1 cellular context compared by ENCODE assay signal in the genomic region with DNA sequence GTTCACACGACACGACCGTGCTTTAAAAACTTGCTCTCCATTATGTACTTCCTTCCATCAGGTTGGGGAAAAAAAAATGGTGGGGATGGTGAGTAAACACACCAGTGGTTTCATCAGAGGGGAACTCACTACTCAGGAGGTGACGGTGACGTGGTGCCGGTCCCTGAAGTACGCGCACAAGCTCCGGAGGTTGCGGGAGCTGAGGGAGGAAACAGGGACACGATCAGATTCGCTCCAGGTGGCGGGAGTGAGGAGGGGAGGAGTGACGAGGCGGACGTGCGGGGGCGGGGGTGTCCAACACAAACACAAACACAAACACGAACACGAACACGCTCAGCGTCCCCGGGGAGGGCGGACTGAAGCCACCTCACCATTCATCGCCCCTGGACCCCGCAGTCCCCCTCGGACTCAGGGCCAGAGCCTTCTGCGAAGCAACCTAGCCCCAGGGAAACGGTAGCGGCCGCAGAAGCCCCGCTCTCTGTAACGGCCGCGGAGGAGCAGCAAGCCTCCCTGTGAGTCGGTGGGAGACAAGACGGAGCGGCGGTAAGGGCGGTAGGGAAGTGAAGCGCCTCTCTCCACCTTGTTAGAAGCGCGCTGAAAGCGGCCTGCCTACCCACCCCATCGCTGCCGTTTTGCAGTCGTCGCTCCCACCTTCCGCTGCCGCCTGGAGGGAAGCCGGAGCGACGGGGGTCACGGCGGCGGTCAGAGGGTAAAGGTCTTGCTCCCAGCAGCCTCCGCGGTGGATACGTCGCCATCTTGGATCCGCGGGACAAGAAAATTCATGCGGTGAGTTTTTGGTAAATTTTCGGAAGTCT.
A peak's percentile ranks its signal among the peaks of the same experiment; 100 is the strongest.
TF ChIP-seq lines count a peak whose summit lies in the region.

A gene with protein sequence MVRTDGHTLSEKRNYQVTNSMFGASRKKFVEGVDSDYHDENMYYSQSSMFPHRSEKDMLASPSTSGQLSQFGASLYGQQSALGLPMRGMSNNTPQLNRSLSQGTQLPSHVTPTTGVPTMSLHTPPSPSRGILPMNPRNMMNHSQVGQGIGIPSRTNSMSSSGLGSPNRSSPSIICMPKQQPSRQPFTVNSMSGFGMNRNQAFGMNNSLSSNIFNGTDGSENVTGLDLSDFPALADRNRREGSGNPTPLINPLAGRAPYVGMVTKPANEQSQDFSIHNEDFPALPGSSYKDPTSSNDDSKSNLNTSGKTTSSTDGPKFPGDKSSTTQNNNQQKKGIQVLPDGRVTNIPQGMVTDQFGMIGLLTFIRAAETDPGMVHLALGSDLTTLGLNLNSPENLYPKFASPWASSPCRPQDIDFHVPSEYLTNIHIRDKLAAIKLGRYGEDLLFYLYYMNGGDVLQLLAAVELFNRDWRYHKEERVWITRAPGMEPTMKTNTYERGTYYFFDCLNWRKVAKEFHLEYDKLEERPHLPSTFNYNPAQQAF (plus strand): TSS at position 739 of the 815 bp plus-strand sequence. CDS start 34,794 bp downstream, outside the sequence.

TF ChIP-seq in HepG2, 621 proteins besides CTCF, POLR2A, EP300 and RAD21 (continued from another document and continues in another):
- TF ChIP-seq, protein P1, sequence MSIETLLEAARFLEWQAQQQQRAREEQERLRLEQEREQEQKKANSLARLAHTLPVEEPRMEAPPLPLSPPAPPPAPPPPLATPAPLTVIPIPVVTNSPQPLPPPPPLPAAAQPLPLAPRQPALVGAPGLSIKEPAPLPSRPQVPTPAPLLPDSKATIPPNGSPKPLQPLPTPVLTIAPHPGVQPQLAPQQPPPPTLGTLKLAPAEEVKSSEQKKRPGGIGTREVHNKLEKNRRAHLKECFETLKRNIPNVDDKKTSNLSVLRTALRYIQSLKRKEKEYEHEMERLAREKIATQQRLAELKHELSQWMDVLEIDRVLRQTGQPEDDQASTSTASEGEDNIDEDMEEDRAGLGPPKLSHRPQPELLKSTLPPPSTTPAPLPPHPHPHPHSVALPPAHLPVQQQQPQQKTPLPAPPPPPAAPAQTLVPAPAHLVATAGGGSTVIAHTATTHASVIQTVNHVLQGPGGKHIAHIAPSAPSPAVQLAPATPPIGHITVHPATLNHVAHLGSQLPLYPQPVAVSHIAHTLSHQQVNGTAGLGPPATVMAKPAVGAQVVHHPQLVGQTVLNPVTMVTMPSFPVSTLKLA (IDR thresholded peaks at IDR 0.05): 0 out of 2 replicates have a peak, but pooled peaks have one; percentile 20
- TF ChIP-seq ZNF331 (CRISPR knock-in tag; IDR thresholded peaks at IDR 0.05) (0 out of 2 replicates have a peak, but pooled peaks have one; percentile 38), MAFK (conservative IDR thresholded peaks at IDR 0.05 in 1 of 2, IDR thresholded peaks at IDR 0.05 in 1 of 2; ENCODE audit: low read length in 2 of 2) (no peak), MTA3 (CRISPR knock-in tag; IDR thresholded peaks at IDR 0.05) (no peak), ARNT (IDR thresholded peaks at IDR 0.05) (no peak), NAIF1 (CRISPR knock-in tag; IDR thresholded peaks at IDR 0.05; ENCODE audit: borderline replicate concordance) (peak; percentile 82; the same call in 1 of the 2 replicates), KMT2A (CRISPR knock-in tag; IDR thresholded peaks at IDR 0.05) (peak; percentile 87), BHLHE40 (IDR thresholded peaks at IDR 0.05; ENCODE audit: low read length) (0 out of 2 replicates have a peak, but pooled peaks have one; percentile 12), ZSCAN20 (CRISPR knock-in tag; IDR thresholded peaks at IDR 0.05; ENCODE audit: borderline replicate concordance) (no peak), SOX5 (CRISPR knock-in tag; IDR thresholded peaks at IDR 0.05; ENCODE audit: borderline replicate concordance) (0 out of 2 replicates have a peak, but pooled peaks have one; percentile 13), KLF13 (CRISPR knock-in tag; IDR thresholded peaks at IDR 0.05) (peak; percentile 97; the same call in 1 of the 2 replicates), MAZ (IDR thresholded peaks at IDR 0.05; ENCODE audit: borderline replicate concordance, low read depth, low read length) (peak; percentile 61; the same call in 1 of the 2 replicates), MAZ (CRISPR knock-in tag; IDR thresholded peaks at IDR 0.05; ENCODE audit: low read depth) (peak; percentile 93), ZNF260 (CRISPR knock-in tag; IDR thresholded peaks at IDR 0.05; ENCODE audit: borderline replicate concordance, low read depth) (0 out of 2 replicates have a peak, but pooled peaks have one; percentile 71), PHF20 (CRISPR knock-in tag; IDR thresholded peaks at IDR 0.05) (peak; percentile 86), ZNF816 (CRISPR knock-in tag; IDR thresholded peaks at IDR 0.05; ENCODE audit: borderline replicate concordance) (peak; percentile 89; the same call in 1 of the 2 replicates), REL (CRISPR knock-in tag; conservative IDR thresholded peaks at IDR 0.05) (no peak), LCORL (IDR thresholded peaks at IDR 0.05) (no peak), LCORL (CRISPR knock-in tag; IDR thresholded peaks at IDR 0.05) (peak; percentile 72), SMARCE1 (IDR thresholded peaks at IDR 0.05; ENCODE audit: borderline replicate concordance) (no peak), HCFC1 (IDR thresholded peaks at IDR 0.05; ENCODE audit: low read depth, low read length) (peak; percentile 59; the same call in 1 of the 2 replicates), ZFP37 (CRISPR knock-in tag; IDR thresholded peaks at IDR 0.05; ENCODE audit: borderline replicate concordance) (no peak), POLR2AphosphoS2 (IDR thresholded peaks at IDR 0.05; ENCODE audit: low read depth, low read length) (no peak), ZNF558 (CRISPR knock-in tag; IDR thresholded peaks at IDR 0.05; ENCODE audit: borderline replicate concordance) (peak; percentile 82; the same call in 1 of the 2 replicates), MYNN (CRISPR knock-in tag; IDR thresholded peaks at IDR 0.05; ENCODE audit: low read depth) (peak; percentile 85; the same call in 1 of the 2 replicates), FOXO1 (CRISPR knock-in tag; IDR thresholded peaks at IDR 0.05) (no peak; the same call in 1 of the 2 replicates), ZNF121 (CRISPR knock-in tag; IDR thresholded peaks at IDR 0.05) (no peak), ESRRA (CRISPR knock-in tag; IDR thresholded peaks at IDR 0.05; ENCODE audit: low read depth) (no peak), PITX1 (CRISPR knock-in tag; IDR thresholded peaks at IDR 0.05) (peak; percentile 23; the same call in 1 of the 2 replicates), SMARCC2 (IDR thresholded peaks at IDR 0.05) (no peak), ZNF468 (CRISPR knock-in tag; IDR thresholded peaks at IDR 0.05) (no peak), HOXA5 (CRISPR knock-in tag; IDR thresholded peaks at IDR 0.05) (no peak), NCOA2 (CRISPR knock-in tag; IDR thresholded peaks at IDR 0.05) (no peak), ISL2 (CRISPR knock-in tag; IDR thresholded peaks at IDR 0.05) (peak; percentile 11; the same call in 1 of the 2 replicates), HOXA3 (CRISPR knock-in tag; IDR thresholded peaks at IDR 0.05) (peak; percentile 91), NFIC (IDR thresholded peaks at IDR 0.05; ENCODE audit: low read length) (no peak)
- TF ChIP-seq, protein P2, sequence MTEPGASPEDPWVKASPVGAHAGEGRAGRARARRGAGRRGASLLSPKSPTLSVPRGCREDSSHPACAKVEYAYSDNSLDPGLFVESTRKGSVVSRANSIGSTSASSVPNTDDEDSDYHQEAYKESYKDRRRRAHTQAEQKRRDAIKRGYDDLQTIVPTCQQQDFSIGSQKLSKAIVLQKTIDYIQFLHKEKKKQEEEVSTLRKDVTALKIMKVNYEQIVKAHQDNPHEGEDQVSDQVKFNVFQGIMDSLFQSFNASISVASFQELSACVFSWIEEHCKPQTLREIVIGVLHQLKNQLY (CRISPR knock-in tag; IDR thresholded peaks at IDR 0.05): no peak
- TF ChIP-seq, protein P3, sequence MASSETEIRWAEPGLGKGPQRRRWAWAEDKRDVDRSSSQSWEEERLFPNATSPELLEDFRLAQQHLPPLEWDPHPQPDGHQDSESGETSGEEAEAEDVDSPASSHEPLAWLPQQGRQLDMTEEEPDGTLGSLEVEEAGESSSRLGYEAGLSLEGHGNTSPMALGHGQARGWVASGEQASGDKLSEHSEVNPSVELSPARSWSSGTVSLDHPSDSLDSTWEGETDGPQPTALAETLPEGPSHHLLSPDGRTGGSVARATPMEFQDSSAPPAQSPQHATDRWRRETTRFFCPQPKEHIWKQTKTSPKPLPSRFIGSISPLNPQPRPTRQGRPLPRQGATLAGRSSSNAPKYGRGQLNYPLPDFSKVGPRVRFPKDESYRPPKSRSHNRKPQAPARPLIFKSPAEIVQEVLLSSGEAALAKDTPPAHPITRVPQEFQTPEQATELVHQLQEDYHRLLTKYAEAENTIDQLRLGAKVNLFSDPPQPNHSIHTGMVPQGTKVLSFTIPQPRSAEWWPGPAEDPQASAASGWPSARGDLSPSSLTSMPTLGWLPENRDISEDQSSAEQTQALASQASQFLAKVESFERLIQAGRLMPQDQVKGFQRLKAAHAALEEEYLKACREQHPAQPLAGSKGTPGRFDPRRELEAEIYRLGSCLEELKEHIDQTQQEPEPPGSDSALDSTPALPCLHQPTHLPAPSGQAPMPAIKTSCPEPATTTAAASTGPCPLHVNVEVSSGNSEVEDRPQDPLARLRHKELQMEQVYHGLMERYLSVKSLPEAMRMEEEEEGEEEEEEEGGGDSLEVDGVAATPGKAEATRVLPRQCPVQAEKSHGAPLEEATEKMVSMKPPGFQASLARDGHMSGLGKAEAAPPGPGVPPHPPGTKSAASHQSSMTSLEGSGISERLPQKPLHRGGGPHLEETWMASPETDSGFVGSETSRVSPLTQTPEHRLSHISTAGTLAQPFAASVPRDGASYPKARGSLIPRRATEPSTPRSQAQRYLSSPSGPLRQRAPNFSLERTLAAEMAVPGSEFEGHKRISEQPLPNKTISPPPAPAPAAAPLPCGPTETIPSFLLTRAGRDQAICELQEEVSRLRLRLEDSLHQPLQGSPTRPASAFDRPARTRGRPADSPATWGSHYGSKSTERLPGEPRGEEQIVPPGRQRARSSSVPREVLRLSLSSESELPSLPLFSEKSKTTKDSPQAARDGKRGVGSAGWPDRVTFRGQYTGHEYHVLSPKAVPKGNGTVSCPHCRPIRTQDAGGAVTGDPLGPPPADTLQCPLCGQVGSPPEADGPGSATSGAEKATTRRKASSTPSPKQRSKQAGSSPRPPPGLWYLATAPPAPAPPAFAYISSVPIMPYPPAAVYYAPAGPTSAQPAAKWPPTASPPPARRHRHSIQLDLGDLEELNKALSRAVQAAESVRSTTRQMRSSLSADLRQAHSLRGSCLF (CRISPR knock-in tag; IDR thresholded peaks at IDR 0.05; ENCODE audit: borderline replicate concordance): no peak
- TF ChIP-seq, protein P4, sequence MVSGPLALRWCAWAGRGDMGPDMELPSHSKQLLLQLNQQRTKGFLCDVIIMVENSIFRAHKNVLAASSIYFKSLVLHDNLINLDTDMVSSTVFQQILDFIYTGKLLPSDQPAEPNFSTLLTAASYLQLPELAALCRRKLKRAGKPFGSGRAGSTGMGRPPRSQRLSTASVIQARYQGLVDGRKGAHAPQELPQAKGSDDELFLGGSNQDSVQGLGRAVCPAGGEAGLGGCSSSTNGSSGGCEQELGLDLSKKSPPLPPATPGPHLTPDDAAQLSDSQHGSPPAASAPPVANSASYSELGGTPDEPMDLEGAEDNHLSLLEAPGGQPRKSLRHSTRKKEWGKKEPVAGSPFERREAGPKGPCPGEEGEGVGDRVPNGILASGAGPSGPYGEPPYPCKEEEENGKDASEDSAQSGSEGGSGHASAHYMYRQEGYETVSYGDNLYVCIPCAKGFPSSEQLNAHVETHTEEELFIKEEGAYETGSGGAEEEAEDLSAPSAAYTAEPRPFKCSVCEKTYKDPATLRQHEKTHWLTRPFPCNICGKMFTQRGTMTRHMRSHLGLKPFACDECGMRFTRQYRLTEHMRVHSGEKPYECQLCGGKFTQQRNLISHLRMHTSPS (CRISPR knock-in tag; IDR thresholded peaks at IDR 0.05; ENCODE audit: low read depth): no peak
- TF ChIP-seq, protein P5, sequence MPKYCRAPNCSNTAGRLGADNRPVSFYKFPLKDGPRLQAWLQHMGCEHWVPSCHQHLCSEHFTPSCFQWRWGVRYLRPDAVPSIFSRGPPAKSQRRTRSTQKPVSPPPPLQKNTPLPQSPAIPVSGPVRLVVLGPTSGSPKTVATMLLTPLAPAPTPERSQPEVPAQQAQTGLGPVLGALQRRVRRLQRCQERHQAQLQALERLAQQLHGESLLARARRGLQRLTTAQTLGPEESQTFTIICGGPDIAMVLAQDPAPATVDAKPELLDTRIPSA (CRISPR knock-in tag; IDR thresholded peaks at IDR 0.05; ENCODE audit: borderline replicate concordance): 0 out of 2 replicates have a peak, but pooled peaks have one; percentile 9
- TF ChIP-seq, protein P6, sequence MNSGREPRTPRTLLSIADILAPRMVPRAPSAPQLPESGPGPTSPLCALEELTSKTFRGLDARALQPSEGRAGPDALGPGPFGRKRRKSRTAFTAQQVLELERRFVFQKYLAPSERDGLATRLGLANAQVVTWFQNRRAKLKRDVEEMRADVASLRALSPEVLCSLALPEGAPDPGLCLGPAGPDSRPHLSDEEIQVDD (CRISPR knock-in tag; IDR thresholded peaks at IDR 0.05; ENCODE audit: borderline replicate concordance): no peak; the same call in 1 of the 2 replicates
- TF ChIP-seq, protein P7, sequence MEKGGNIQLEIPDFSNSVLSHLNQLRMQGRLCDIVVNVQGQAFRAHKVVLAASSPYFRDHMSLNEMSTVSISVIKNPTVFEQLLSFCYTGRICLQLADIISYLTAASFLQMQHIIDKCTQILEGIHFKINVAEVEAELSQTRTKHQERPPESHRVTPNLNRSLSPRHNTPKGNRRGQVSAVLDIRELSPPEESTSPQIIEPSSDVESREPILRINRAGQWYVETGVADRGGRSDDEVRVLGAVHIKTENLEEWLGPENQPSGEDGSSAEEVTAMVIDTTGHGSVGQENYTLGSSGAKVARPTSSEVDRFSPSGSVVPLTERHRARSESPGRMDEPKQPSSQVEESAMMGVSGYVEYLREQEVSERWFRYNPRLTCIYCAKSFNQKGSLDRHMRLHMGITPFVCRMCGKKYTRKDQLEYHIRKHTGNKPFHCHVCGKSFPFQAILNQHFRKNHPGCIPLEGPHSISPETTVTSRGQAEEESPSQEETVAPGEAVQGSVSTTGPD (CRISPR knock-in tag; IDR thresholded peaks at IDR 0.05): no peak
- TF ChIP-seq, protein P8, sequence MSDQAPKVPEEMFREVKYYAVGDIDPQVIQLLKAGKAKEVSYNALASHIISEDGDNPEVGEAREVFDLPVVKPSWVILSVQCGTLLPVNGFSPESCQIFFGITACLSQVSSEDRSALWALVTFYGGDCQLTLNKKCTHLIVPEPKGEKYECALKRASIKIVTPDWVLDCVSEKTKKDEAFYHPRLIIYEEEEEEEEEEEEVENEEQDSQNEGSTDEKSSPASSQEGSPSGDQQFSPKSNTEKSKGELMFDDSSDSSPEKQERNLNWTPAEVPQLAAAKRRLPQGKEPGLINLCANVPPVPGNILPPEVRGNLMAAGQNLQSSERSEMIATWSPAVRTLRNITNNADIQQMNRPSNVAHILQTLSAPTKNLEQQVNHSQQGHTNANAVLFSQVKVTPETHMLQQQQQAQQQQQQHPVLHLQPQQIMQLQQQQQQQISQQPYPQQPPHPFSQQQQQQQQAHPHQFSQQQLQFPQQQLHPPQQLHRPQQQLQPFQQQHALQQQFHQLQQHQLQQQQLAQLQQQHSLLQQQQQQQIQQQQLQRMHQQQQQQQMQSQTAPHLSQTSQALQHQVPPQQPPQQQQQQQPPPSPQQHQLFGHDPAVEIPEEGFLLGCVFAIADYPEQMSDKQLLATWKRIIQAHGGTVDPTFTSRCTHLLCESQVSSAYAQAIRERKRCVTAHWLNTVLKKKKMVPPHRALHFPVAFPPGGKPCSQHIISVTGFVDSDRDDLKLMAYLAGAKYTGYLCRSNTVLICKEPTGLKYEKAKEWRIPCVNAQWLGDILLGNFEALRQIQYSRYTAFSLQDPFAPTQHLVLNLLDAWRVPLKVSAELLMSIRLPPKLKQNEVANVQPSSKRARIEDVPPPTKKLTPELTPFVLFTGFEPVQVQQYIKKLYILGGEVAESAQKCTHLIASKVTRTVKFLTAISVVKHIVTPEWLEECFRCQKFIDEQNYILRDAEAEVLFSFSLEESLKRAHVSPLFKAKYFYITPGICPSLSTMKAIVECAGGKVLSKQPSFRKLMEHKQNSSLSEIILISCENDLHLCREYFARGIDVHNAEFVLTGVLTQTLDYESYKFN (CRISPR knock-in tag; conservative IDR thresholded peaks at IDR 0.05): peak; percentile 64
